ENCODE assay signal across 1 cellular context in the genomic region with DNA sequence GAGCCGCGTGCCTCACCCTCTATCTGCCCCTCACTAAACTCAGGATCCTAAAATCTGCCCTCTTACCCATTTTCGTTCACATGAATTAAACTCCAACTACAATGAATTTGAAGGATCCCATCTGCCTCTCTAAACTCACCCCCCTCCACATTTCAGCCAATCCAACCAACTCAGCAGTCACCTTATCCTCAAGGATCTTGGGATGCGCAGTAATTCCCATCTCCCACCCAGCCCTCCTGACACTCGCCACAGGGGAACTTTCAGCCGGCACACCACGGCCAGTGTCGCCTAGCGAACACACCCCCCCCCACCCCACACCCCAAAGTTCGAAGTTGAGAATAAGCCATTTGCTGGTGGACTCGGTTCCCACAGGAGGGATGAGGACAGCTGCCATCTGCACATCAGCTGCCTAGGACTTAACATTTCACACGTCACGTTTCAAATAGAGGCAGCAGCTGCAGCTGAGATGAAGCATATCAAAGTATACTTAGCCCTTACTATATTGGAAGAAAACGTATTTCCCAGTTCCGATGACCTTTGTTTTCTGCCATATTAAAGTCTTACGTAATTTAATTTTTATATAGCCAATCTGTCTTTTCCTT.
TF ChIP-seq lines count a peak whose summit lies in the region.

No MANE protein-coding gene starts in this region.

TF ChIP-seq in HepG2, 621 proteins besides CTCF, POLR2A, EP300 and RAD21:
- TF ChIP-seq, protein P1, sequence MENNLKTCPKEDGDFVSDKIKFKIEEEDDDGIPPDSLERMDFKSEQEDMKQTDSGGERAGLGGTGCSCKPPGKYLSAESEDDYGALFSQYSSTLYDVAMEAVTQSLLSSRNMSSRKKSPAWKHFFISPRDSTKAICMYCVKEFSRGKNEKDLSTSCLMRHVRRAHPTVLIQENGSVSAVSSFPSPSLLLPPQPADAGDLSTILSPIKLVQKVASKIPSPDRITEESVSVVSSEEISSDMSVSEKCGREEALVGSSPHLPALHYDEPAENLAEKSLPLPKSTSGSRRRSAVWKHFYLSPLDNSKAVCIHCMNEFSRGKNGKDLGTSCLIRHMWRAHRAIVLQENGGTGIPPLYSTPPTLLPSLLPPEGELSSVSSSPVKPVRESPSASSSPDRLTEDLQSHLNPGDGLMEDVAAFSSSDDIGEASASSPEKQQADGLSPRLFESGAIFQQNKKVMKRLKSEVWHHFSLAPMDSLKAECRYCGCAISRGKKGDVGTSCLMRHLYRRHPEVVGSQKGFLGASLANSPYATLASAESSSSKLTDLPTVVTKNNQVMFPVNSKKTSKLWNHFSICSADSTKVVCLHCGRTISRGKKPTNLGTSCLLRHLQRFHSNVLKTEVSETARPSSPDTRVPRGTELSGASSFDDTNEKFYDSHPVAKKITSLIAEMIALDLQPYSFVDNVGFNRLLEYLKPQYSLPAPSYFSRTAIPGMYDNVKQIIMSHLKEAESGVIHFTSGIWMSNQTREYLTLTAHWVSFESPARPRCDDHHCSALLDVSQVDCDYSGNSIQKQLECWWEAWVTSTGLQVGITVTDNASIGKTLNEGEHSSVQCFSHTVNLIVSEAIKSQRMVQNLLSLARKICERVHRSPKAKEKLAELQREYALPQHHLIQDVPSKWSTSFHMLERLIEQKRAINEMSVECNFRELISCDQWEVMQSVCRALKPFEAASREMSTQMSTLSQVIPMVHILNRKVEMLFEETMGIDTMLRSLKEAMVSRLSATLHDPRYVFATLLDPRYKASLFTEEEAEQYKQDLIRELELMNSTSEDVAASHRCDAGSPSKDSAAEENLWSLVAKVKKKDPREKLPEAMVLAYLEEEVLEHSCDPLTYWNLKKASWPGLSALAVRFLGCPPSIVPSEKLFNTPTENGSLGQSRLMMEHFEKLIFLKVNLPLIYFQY (CRISPR knock-in tag; IDR thresholded peaks at IDR 0.05; ENCODE audit: borderline replicate concordance): no peak
- TF ChIP-seq DNMT1 (CRISPR knock-in tag; IDR thresholded peaks at IDR 0.05) (no peak), RBM22 (optimal IDR thresholded peaks at IDR 0.05; ENCODE audit: low read length) (peak; percentile 86), AGO2 (optimal IDR thresholded peaks at IDR 0.05; ENCODE audit: low read depth, low read length) (peak; percentile 28), ZNF790 (CRISPR knock-in tag; IDR thresholded peaks at IDR 0.05; ENCODE audit: borderline replicate concordance) (no peak)
